Comparison of ENCODE assay signal across 11 cellular contexts in genomic region chr9:126587187-126588185, GRCh38. TPM values are rescaled to one million over a fixed set of nuclear protein-coding genes. Genes with fewer than 3 reads are reported as not detected.
DNase-seq lines count a peak whose midpoint lies in the region; ATAC-seq and TF ChIP-seq lines count a peak whose summit lies in the region.
"Had no signal": no experiment of that assay in that cellular context is flagged by ENCODE, and none has a peak within 500 bp of the region (broad histone marks: within the 10 kb centered on the region; RNA-seq: fewer than 3 reads in every experiment).

No MANE protein-coding gene starts in this region.

- intact Hi-C loops in activated CD8-positive, alpha-beta T cell treated with anti-CD3 and anti-CD28 coated beads for 36 hours (cut with micrococcal nuclease), result no loop called here

- H3K4me1 Mint-ChIP-seq in activated CD8-positive, alpha-beta T cell treated with anti-CD3 and anti-CD28 coated beads for 36 hours (ENCODE audit: low read depth), result no peaks in the 10 kb centered on the region

- H3K36me3 Mint-ChIP-seq in activated CD8-positive, alpha-beta T cell treated with anti-CD3 and anti-CD28 coated beads for 36 hours (ENCODE audit: low read depth), result no peaks in the 10 kb centered on the region

- TF ChIP-seq POLR2A in erythroblast (IDR thresholded peaks at IDR 0.05; ENCODE audit: low read length), result no peak

- TF ChIP-seq CTCF in activated CD8-positive, alpha-beta T cell treated with anti-CD3 and anti-CD28 coated beads for 36 hours (IDR thresholded peaks at IDR 0.05), result no peak

- DNase-seq in HT-29 (ENCODE audit: low spot score) (peak; percentile 11), dermis microvascular lymphatic vessel endothelial cell (ENCODE audit: low read depth in 2 of 2) (peak; percentile 70 to 84), left kidney (ENCODE audit: low read depth, low spot score) (peak; percentile 90), putamen (ENCODE audit: low spot score) (peak; percentile 85), mucosa of gallbladder (ENCODE audit: low spot score) (no peak), erythroblast (lab: John Stamatoyannopoulos, UW) (no peak)
- DNase-seq in activated CD8-positive, alpha-beta T cell treated with anti-CD3 and anti-CD28 coated beads for 36 hours, result no peak
- DNase-seq: activated CD8-positive, alpha-beta memory T cell treated with anti-CD3 and anti-CD28 coated beads, Interleukin-2, amount 50 U/mL, for 48 hours; COR-L47; Kasumi-1 had no signal

- no peak overlapping the region for H3K27ac Mint-ChIP-seq in activated CD8-positive, alpha-beta T cell treated with anti-CD3 and anti-CD28 coated beads for 36 hours

- H3K4me3 Mint-ChIP-seq in activated CD8-positive, alpha-beta T cell treated with anti-CD3 and anti-CD28 coated beads for 36 hours, result no peak overlapping the region

- CTCF ChIA-PET in activated CD8-positive, alpha-beta T cell treated with anti-CD3 and anti-CD28 coated beads for 36 hours (lab: Charles Lee), result no interaction called here

- POLR2A ChIA-PET in activated CD8-positive, alpha-beta T cell treated with anti-CD3 and anti-CD28 coated beads for 36 hours (lab: Charles Lee), result no interaction called here

- peaks cover 25% of the 10 kb centered on the region for H3K27me3 Mint-ChIP-seq in activated CD8-positive, alpha-beta T cell treated with anti-CD3 and anti-CD28 coated beads for 36 hours

- ATAC-seq in activated CD8-positive, alpha-beta T cell treated with anti-CD3 and anti-CD28 coated beads for 36 hours, result no peak
- ATAC-seq in GM21381 (IDR thresholded peaks at IDR 0.05; ENCODE audit: unreplicated experiment), result no peak

- H3K9me3 Mint-ChIP-seq in activated CD8-positive, alpha-beta T cell treated with anti-CD3 and anti-CD28 coated beads for 36 hours, result no peaks in the 10 kb centered on the region

RNA-seq across cellular contexts. Expression of gene LMX1B, which starts 26.2 kb away (rescaled TPM):
- not detected in 2 replicates for total RNA-seq in HT-29 (2014; rRNA removed; shearing (Covaris generic))
- total RNA-seq in dermis microvascular lymphatic vessel endothelial cell, result under 0.01 and 0.13 TPM in 2 replicates
- total RNA-seq in activated CD8-positive, alpha-beta T cell treated with anti-CD3 and anti-CD28 coated beads for 36 hours, result not detected
- total RNA-seq in mucosa of gallbladder, result 0.17 TPM

Comparison
In these comparisons a context has a peak if more than half of its experiments do, and no peak if none do; other contexts are left out.
1. DNase-seq: peak in HT-29 (single experiment), dermis microvascular lymphatic vessel endothelial cell (2 of 2), left kidney (single experiment) and putamen (single experiment); none in activated CD8-positive, alpha-beta T cell treated with anti-CD3 and anti-CD28 coated beads for 36 hours (single experiment), mucosa of gallbladder (single experiment) and erythroblast (0 of 2).